ENCODE assay signal across 14 cellular contexts in the genomic region with DNA sequence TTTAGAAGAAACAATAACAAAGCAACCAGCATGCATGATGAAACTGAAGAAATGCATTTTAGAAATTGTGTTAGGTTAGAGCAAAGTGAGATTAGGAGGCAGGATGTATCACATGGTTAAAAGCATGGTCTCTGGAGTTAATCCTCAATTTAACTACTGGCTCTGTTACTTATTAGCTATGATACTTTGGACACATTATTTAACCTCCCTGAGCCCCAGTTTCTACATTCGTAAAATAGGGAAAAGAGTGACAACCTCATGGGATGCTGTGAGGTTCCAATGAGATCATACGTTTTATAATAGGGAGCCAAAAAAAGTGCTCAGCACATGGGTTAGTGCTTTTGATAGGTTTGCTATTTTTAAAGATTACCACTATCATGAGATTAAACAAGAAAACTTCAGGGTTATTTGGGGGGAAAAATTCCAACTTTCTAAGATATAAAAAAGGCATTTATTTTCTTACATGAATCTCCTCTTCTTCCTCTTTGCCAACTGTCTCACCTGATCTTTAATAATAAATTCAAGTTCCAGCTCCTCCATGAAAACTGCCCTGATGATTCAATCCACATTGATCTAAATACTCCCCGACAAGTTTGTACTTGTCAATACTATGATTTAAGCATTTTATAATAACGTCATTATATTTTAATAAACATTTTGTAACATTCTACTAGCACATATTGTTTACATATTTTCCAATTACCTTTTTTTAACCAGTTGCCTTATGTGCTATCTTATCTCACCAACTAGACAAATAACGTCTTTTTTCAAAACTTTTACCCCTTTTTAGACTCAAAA. TPM values are rescaled to one million over a fixed set of nuclear protein-coding genes. Genes with fewer than 3 reads are reported as not detected.
DNase-seq lines count a peak whose midpoint lies in the region; ATAC-seq, FAIRE-seq and TF ChIP-seq lines count a peak whose summit lies in the region.
"Had no signal": no experiment of that assay in that cellular context is flagged by ENCODE, and none has a peak within 500 bp of the region (broad histone marks: within the 10 kb centered on the region; RNA-seq: fewer than 3 reads in every experiment).

No MANE protein-coding gene starts in this region.

- H3K9me3 ChIP-seq in GM12878 (replicated peaks; ENCODE audit: control insufficient read depth, insufficient read depth, low read length) (no peaks in the 10 kb centered on the region), subcutaneous abdominal adipose tissue (ENCODE audit: control insufficient read depth in 5 of 5, low read length in 5 of 5) (no peaks in the 10 kb centered on the region)
- H3K9me3 ChIP-seq: upper lobe of left lung had no signal

- H3K4me2 ChIP-seq in GM12878 (ENCODE audit: control insufficient read depth, insufficient read depth) = 0 out of 2 replicates have a peak overlapping the region, but pooled peaks have one; percentile 17

- in situ Hi-C loops in GM12878 (cut with MboI) = no loop called here

- FAIRE-seq in GM12878 (lab: Jason Lieb, UNC) = peak; percentile 13
- peak; percentile 38 for FAIRE-seq in islet of Langerhans (lab: Jason Lieb, UNC)

- H3K4me1 ChIP-seq in GM12878 (ENCODE audit: control insufficient read depth, insufficient read depth, low read length) (no peaks in the 10 kb centered on the region), subcutaneous abdominal adipose tissue (ENCODE audit: control insufficient read depth in 5 of 5, insufficient read depth in 5 of 5, low read length in 5 of 5) (peaks cover 2 to 53% (median 37%) of the 10 kb centered on the region in 5 donors)

- peaks cover 60% of the 10 kb centered on the region for H3K4me1 Mint-ChIP-seq in activated naive CD4-positive, alpha-beta T cell treated with anti-CD3 and anti-CD28 coated beads, Interleukin-2, amount 50 U/mL, for 24 hours

- H3K27me3 ChIP-seq in GM12878 (replicated peaks in 1 of 2; ENCODE audit: control insufficient read depth in 2 of 2, insufficient read depth in 2 of 2, low read length in 1 of 2) (no peaks in the 10 kb centered on the region), subcutaneous abdominal adipose tissue (ENCODE audit: control insufficient read depth in 5 of 5, insufficient read depth in 4 of 5, low read length in 5 of 5) (no peaks in the 10 kb centered on the region)
- H3K27me3 ChIP-seq: upper lobe of left lung had no signal

- TF ChIP-seq POLR2A in GM12878 (IDR thresholded peaks at IDR 0.05; ENCODE audit: low read depth, low read length) = no peak

- H3K27ac Mint-ChIP-seq in activated naive CD4-positive, alpha-beta T cell treated with anti-CD3 and anti-CD28 coated beads, Interleukin-2, amount 50 U/mL, for 24 hours = peak overlapping the region; percentile 65
- peak overlapping the region in 1 of 2 donors; percentile 25 for H3K27ac Mint-ChIP-seq in activated naive CD4-positive, alpha-beta T cell treated with anti-CD3 and anti-CD28 coated beads, Interleukin-2, amount 50 U/mL, for 72 hours

- ATAC-seq in activated naive CD4-positive, alpha-beta T cell treated with anti-CD3 and anti-CD28 coated beads, Interleukin-2, amount 50 U/mL, for 72 hours = no peak
- no peak for ATAC-seq in GM12878
- no peak for ATAC-seq in HG03457 (IDR thresholded peaks at IDR 0.05; ENCODE audit: unreplicated experiment)
- ATAC-seq: PC-3 had no signal

- no peaks in the 10 kb centered on the region for H3K9me3 Mint-ChIP-seq in activated naive CD4-positive, alpha-beta T cell treated with anti-CD3 and anti-CD28 coated beads, Interleukin-2, amount 50 U/mL, for 24 hours
- no peaks in the 10 kb centered on the region for H3K9me3 Mint-ChIP-seq in activated naive CD4-positive, alpha-beta T cell treated with anti-CD3 and anti-CD28 coated beads, Interleukin-2, amount 50 U/mL, for 72 hours

- H4K20me1 ChIP-seq in GM12878 (ENCODE audit: control insufficient read depth, insufficient read depth) = no peaks in the 10 kb centered on the region

- H3K36me3 ChIP-seq in GM12878 (ENCODE audit: control insufficient read depth in 2 of 2, insufficient read depth in 2 of 2, low read length in 1 of 2) = no peaks in the 10 kb centered on the region; a peak in 2 of 4 replicates
- peaks cover 0 to 3% (median 2%) of the 10 kb centered on the region in 5 donors for H3K36me3 ChIP-seq in subcutaneous abdominal adipose tissue (ENCODE audit: control insufficient read depth in 5 of 5, insufficient read depth in 5 of 5, low read length in 5 of 5)

- H3K79me2 ChIP-seq in GM12878 (ENCODE audit: control insufficient read depth, insufficient read depth, low read length) = peaks cover 86% of the 10 kb centered on the region

- no peaks in the 10 kb centered on the region for H3K27me3 Mint-ChIP-seq in activated naive CD4-positive, alpha-beta T cell treated with anti-CD3 and anti-CD28 coated beads, Interleukin-2, amount 50 U/mL, for 24 hours

- SMC1A ChIA-PET in GM12878 (lab: Charles Lee; ENCODE audit: uncharacterized antibody, unreplicated experiment) = interaction anchor here (1.0 to 2.9 kb wide), 14 partner anchors 10 to 395 kb away, joined by 3 to 14 read pairs (median 4); partner anchors contain the start of genes COPS4 and LIN54

- intact Hi-C loops in GM12878 (cut with micrococcal nuclease; ENCODE audit: unreplicated experiment) = no loop called here

- CTCF ChIA-PET in GM12878 (lab: Yijun Ruan, JAX) = interaction anchor here (0.7 to 4.1 kb wide), 8 partner anchors 11 to 397 kb away, joined by 3 to 28 read pairs (median 4); partner anchors contain the start of gene THAP9

- TF ChIP-seq CTCF in GM12878 (IDR thresholded peaks at IDR 0.05 in 2 of 3, conservative IDR thresholded peaks at IDR 0.05 in 1 of 3; ENCODE audit: control insufficient read depth in 2 of 3, extremely low read depth in 1 of 3, insufficient read depth in 1 of 3, low read depth in 3 of 3, low read length in 3 of 3) = no peak

- no peak overlapping the region for H2AFZ ChIP-seq in GM12878 (ENCODE audit: control insufficient read depth, low read depth, low read length)

- H3K4me3 Mint-ChIP-seq in activated naive CD4-positive, alpha-beta T cell treated with anti-CD3 and anti-CD28 coated beads, Interleukin-2, amount 50 U/mL, for 24 hours = peak overlapping the region; percentile 39

- RAD21 ChIA-PET in GM12878 (lab: Charles Lee; ENCODE audit: unreplicated experiment) = interaction anchor here (0.7 to 1.2 kb wide), 3 partner anchors 10 to 365 kb away, joined by 3 to 4 read pairs (median 3); no protein-coding TSS in a partner anchor

- 93% methylated on average over 5 of the region's 5 CpGs for WGBS in GM12878 (ENCODE audit: insufficient coverage, insufficient replicate concordance, low lambda C conversion rate, missing lambda C conversion rate)

- H3K4me3 ChIP-seq in GM12878 = peak overlapping the region; percentile 40; the same call in 1 of the 2 replicates
- H3K4me3 ChIP-seq in subcutaneous abdominal adipose tissue (ENCODE audit: low read depth in 1 of 5, low read length in 5 of 5) = no peak overlapping the region
- H3K4me3 ChIP-seq: upper lobe of left lung had no signal

- POLR2A ChIA-PET in GM12878 (lab: Charles Lee) = interaction anchor here (0.5 to 2.0 kb wide), 7 partner anchors 13 to 1856 kb away, joined by 3 to 6 read pairs (median 3); partner anchors contain the start of gene BMP3

- H3K9ac ChIP-seq in GM12878 (ENCODE audit: control insufficient read depth, insufficient read depth, low read length) (no peak overlapping the region; the same call in 1 of the 2 replicates), subcutaneous abdominal adipose tissue (ENCODE audit: low read length in 5 of 5) (peak overlapping the region in 1 of 5 donors; percentile 66)

- no peak for TF ChIP-seq RAD21 in GM12878 (IDR thresholded peaks at IDR 0.05; ENCODE audit: insufficient read depth, low read depth, low read length)

- peak overlapping the region; percentile 10; the same call in 1 of the 2 replicates for H3K27ac ChIP-seq in GM12878 (ENCODE audit: control insufficient read depth, insufficient read depth)
- H3K27ac ChIP-seq in subcutaneous abdominal adipose tissue (ENCODE audit: low read depth, low read length) = peak overlapping the region; percentile 46
- H3K27ac ChIP-seq: upper lobe of left lung had no signal

- H3K36me3 Mint-ChIP-seq in activated naive CD4-positive, alpha-beta T cell treated with anti-CD3 and anti-CD28 coated beads, Interleukin-2, amount 50 U/mL, for 24 hours = peaks cover 5% of the 10 kb centered on the region
- peaks cover 5 to 7% of the 10 kb centered on the region in 2 donors for H3K36me3 Mint-ChIP-seq in activated naive CD4-positive, alpha-beta T cell treated with anti-CD3 and anti-CD28 coated beads, Interleukin-2, amount 50 U/mL, for 72 hours

- BruUV-seq in GM12878 (replicated peaks; lab: Mats Ljungman, UMichigan) = TSS peak; percentile 0

- DNase-seq in activated naive CD4-positive, alpha-beta T cell treated with anti-CD3 and anti-CD28 coated beads, Interleukin-2, amount 50 U/mL, for 72 hours (ENCODE audit: low spot score in 2 of 2) = no peak
- DNase-seq in GM12878 (ENCODE audit: low read depth, low spot score) = no peak
- no peak for DNase-seq in activated gamma-delta T cell (lab: John Stamatoyannopoulos, UW)
- DNase-seq in NCI-H1417 treated with DMSO at 0.1 percent for 48 hours (lab: John Stamatoyannopoulos, UW) = no peak
- DNase-seq: activated CD4-positive, alpha-beta T cell treated with anti-CD3 and anti-CD28 coated beads, Interleukin-2, amount 50 U/mL, for 48 hours; activated effector memory CD4-positive, alpha-beta T cell treated with anti-CD3 and anti-CD28 coated beads, Interleukin-2, amount 50 U/mL, for 16 hours; NCI-H1048; PC-3; T1000; upper lobe of left lung had no signal

- no peak for TF ChIP-seq EP300 in GM12878 (IDR thresholded peaks at IDR 0.05; ENCODE audit: borderline replicate concordance in 1 of 2, control insufficient read depth in 1 of 2, low read depth in 2 of 2, low read length in 2 of 2)

RNA-seq across cellular contexts. Expression of gene SEC31A, which starts 4.6 kb away (rescaled TPM):
- total RNA-seq in activated naive CD4-positive, alpha-beta T cell treated with anti-CD3 and anti-CD28 coated beads, Interleukin-2, amount 50 U/mL, for 72 hours = 100 to 1,000 TPM in 1 of 2 donors, 10 to 100 TPM in 1; 93.9 to 124 TPM
- total RNA-seq in GM12878 (2013; cell fraction: nucleolus; rRNA removed) = 586 and 624 TPM in 2 replicates
- total RNA-seq in GM12878 (2014; rRNA removed) = 83.7 and 95.0 TPM in 2 replicates
- total RNA-seq in GM12878 (2014; rRNA removed; fragmentation: Illumina TruSeq; extraction: Trizol) = 126 and 132 TPM in 2 replicates
- total RNA-seq in GM12878 (2021) = 119 and 127 TPM in 2 replicates
- 85.3 TPM for polyA plus RNA-seq in GM12878 (2011; ENCODE audit: low read depth)
- 146 and 147 TPM in 2 replicates for polyA plus RNA-seq in GM12878 (2011; rRNA removed)
- 89.4 and 109 TPM in 2 replicates for polyA plus RNA-seq in GM12878 (2011; cell fraction: cytosol; rRNA removed)
- 103 TPM in 2 replicates for polyA plus RNA-seq in GM12878 (2011; cell fraction: nucleus; rRNA removed)
- polyA plus RNA-seq in GM12878 (2012) = 117 and 128 TPM in 2 replicates
- 159 and 200 TPM in 2 replicates for polyA plus RNA-seq in GM12878 (2014; fragmentation: Illumina TruSeq; extraction: Trizol)
- 10 to 100 TPM; 74.6 to 80.8 TPM for polyA plus RNA-seq in GM12878 (2014; fragmentation: Nextera tagmentation; extraction: Ambion mirVana)
- 84.2 and 92.9 TPM in 2 replicates for polyA plus RNA-seq in GM12878 (2014; rRNA removed)
- polyA plus RNA-seq in GM12878 (2016; fragmentation: Nextera tagmentation; extraction: Ambion mirVana) = 100 to 1,000 TPM; 160 to 171 TPM
- polyA minus RNA-seq in GM12878 (2011; rRNA and poly(A)+ RNA removed) = 164 and 213 TPM in 2 replicates
- polyA minus RNA-seq in GM12878 (2011; cell fraction: cytosol; rRNA and poly(A)+ RNA removed) = 47.4 and 58.1 TPM in 2 replicates
- polyA minus RNA-seq in GM12878 (2011; cell fraction: nucleus; rRNA and poly(A)+ RNA removed) = 89.0 and 125 TPM in 2 replicates

RNA-seq across cellular contexts. Expression of gene THAP9, which starts 14.2 kb away (rescaled TPM):
- 1 to 10 TPM; 2.3 to 6.7 TPM for total RNA-seq in activated naive CD4-positive, alpha-beta T cell treated with anti-CD3 and anti-CD28 coated beads, Interleukin-2, amount 50 U/mL, for 72 hours
- total RNA-seq in GM12878 (2013; cell fraction: nucleolus; rRNA removed) = 10.3 and 10.8 TPM in 2 replicates
- 4.9 TPM in 2 replicates for total RNA-seq in GM12878 (2014; rRNA removed)
- total RNA-seq in GM12878 (2014; rRNA removed; fragmentation: Illumina TruSeq; extraction: Trizol) = 4.9 and 5.6 TPM in 2 replicates
- total RNA-seq in GM12878 (2021) = 3.6 and 3.8 TPM in 2 replicates
- polyA plus RNA-seq in GM12878 (2011; ENCODE audit: low read depth) = 1.4 TPM
- polyA plus RNA-seq in GM12878 (2011; rRNA removed) = 4.1 and 5.2 TPM in 2 replicates
- 1.4 and 2.0 TPM in 2 replicates for polyA plus RNA-seq in GM12878 (2011; cell fraction: cytosol; rRNA removed)
- polyA plus RNA-seq in GM12878 (2011; cell fraction: nucleus; rRNA removed) = 2.4 and 3.0 TPM in 2 replicates
- polyA plus RNA-seq in GM12878 (2012) = 1.6 and 2.2 TPM in 2 replicates
- polyA plus RNA-seq in GM12878 (2014; fragmentation: Illumina TruSeq; extraction: Trizol) = 2.4 and 2.5 TPM in 2 replicates
- 1 to 10 TPM; 2.4 to 2.5 TPM for polyA plus RNA-seq in GM12878 (2014; fragmentation: Nextera tagmentation; extraction: Ambion mirVana)
- 2.2 and 3.9 TPM in 2 replicates for polyA plus RNA-seq in GM12878 (2014; rRNA removed)
- polyA plus RNA-seq in GM12878 (2016; fragmentation: Nextera tagmentation; extraction: Ambion mirVana) = 1 to 10 TPM; 2.1 to 3.0 TPM
- 3.0 and 4.6 TPM in 2 replicates for polyA minus RNA-seq in GM12878 (2011; rRNA and poly(A)+ RNA removed)
- 0.83 and 3.7 TPM in 2 replicates for polyA minus RNA-seq in GM12878 (2011; cell fraction: cytosol; rRNA and poly(A)+ RNA removed)
- polyA minus RNA-seq in GM12878 (2011; cell fraction: nucleus; rRNA and poly(A)+ RNA removed) = 3.3 and 3.5 TPM in 2 replicates
